ENCODE assay signal across 22 cellular contexts in the genomic region with DNA sequence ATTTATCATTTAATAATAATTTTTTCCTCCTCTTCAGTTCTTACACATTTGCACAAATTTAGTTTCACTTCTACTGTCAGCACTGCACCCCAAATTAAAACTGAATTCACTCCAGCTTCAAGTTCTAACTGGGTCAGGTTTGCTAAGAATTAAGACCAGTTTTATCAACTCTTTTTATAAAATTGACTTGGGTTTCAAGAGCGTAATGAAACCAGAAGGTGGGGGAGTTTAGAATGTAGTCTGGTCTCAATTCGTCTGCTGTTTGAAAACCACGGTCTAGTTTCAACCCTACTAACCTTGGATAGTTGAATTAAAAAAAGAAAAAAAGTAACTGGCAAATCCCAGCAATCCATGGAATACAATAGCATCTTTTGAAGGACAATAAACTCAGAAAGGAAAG. TPM values are rescaled to one million over a fixed set of nuclear protein-coding genes. Genes with fewer than 3 reads are reported as not detected.
DNase-seq lines count a peak whose midpoint lies in the region; ATAC-seq, FAIRE-seq and TF ChIP-seq lines count a peak whose summit lies in the region.
"Had no signal": no experiment of that assay in that cellular context is flagged by ENCODE, and none has a peak within 500 bp of the region (broad histone marks: within the 10 kb centered on the region; RNA-seq: fewer than 3 reads in every experiment).

No MANE protein-coding gene starts in this region.

- no peak for FAIRE-seq in GM12891 (lab: Jason Lieb, UNC)
- FAIRE-seq: GM12878, small intestine had no signal

- ATAC-seq in natural killer cell treated with Interleukin-12 subunit alpha and Interleukin-12 subunit beta and Interleukin-15 and Interleukin-18, amount 100 ng/mL, for 72 hours, result no peak
- ATAC-seq in natural killer cell, result no peak
- ATAC-seq in T-cell (replicated peaks in 1 of 4), result peak in 1 of 4 experiments; percentile 19
- peak; percentile 38 for ATAC-seq in activated naive CD8-positive, alpha-beta T cell treated with anti-CD3 and anti-CD28 coated beads, Interleukin-2, amount 50 U/mL, for 24 hours
- ATAC-seq in GM21423 (IDR thresholded peaks at IDR 0.05; ENCODE audit: unreplicated experiment), result no peak
- ATAC-seq: GM12878; SK-N-SH treated with all-trans-retinoic acid at 6 μM for 48 hours; stimulated activated naive B cell treated with anti-CD40 and anti-IgM and Interleukin-4, amounts not matched to agents 10 μg/mL and 1 μg/mL and 100 μg/mL, for 72 hours had no signal

- H3K4me3 Mint-ChIP-seq in natural killer cell treated with Interleukin-12 subunit alpha and Interleukin-12 subunit beta and Interleukin-15 and Interleukin-18, amount 100 ng/mL, for 72 hours, result peak overlapping the region; percentile 32
- H3K4me3 Mint-ChIP-seq in natural killer cell (no peak overlapping the region), T-cell (peak overlapping the region; percentile 53 to 77 (median 65))
- peak overlapping the region; percentile 61 for H3K4me3 Mint-ChIP-seq in activated naive CD8-positive, alpha-beta T cell treated with anti-CD3 and anti-CD28 coated beads, Interleukin-2, amount 50 U/mL, for 24 hours
- H3K4me3 Mint-ChIP-seq: stimulated activated naive B cell treated with anti-CD40 and anti-IgM and Interleukin-4, amounts not matched to agents 10 μg/mL and 1 μg/mL and 100 μg/mL, for 72 hours had no signal

- no peak for TF ChIP-seq POLR2A in GM12891 (IDR thresholded peaks at IDR 0.05; ENCODE audit: low read depth, low read length)

- H3K9me3 Mint-ChIP-seq in natural killer cell treated with Interleukin-12 subunit alpha and Interleukin-12 subunit beta and Interleukin-15 and Interleukin-18, amount 100 ng/mL, for 72 hours, result no peaks in the 10 kb centered on the region
- H3K9me3 Mint-ChIP-seq in natural killer cell (no peaks in the 10 kb centered on the region), T-cell (no peaks in the 10 kb centered on the region)
- no peaks in the 10 kb centered on the region for H3K9me3 Mint-ChIP-seq in activated naive CD8-positive, alpha-beta T cell treated with anti-CD3 and anti-CD28 coated beads, Interleukin-2, amount 50 U/mL, for 24 hours

- CTCF ChIA-PET in T-cell (lab: Charles Lee), result no interaction called here

- POLR2A ChIA-PET in T-cell (lab: Charles Lee), result interaction anchor here in 1 of 2 donors (1.1 kb wide), 1 partner anchor 669 kb away, joined by 3 read pairs; no protein-coding TSS in a partner anchor

- DNase-seq in natural killer cell treated with Interleukin-12 subunit alpha and Interleukin-12 subunit beta and Interleukin-15 and Interleukin-18, amount 100 ng/mL, for 72 hours (ENCODE audit: low spot score), result no peak
- DNase-seq in natural killer cell (no peak), T-cell (no peak), GM12891 (ENCODE audit: insufficient read length, low spot score) (no peak), MV-4-11 (lab: John Stamatoyannopoulos, UW) (no peak)
- no peak for DNase-seq in activated naive CD8-positive, alpha-beta T cell treated with anti-CD3 and anti-CD28 coated beads, Interleukin-2, amount 50 U/mL, for 24 hours
- DNase-seq: activated CD8-positive, alpha-beta memory T cell treated with anti-CD3 and anti-CD28 coated beads, Interleukin-2, amount 50 U/mL, for 4 hours; colonic mucosa; DND-41; KBM-7; NCI-H1694 treated with DMSO at 0.1 percent for 48 hours; NCI-H526 treated with DMSO at 0.1 percent for 48 hours; occipital lobe; small intestine; stimulated activated CD4-positive, alpha-beta T cell treated with anti-CD3 and anti-CD28 coated beads, Interleukin-2, amount 100 ng/mL, for 24 hours; stimulated activated naive B cell treated with anti-CD40 and anti-IgM and Interleukin-4, amounts not matched to agents 10 μg/mL and 1 μg/mL and 100 μg/mL, for 72 hours had no signal

- intact Hi-C loops in natural killer cell (cut with micrococcal nuclease), result no loop called here

- TF ChIP-seq CTCF in natural killer cell (IDR thresholded peaks at IDR 0.05), result no peak

- peaks cover under 1% of the 10 kb centered on the region for H3K36me3 Mint-ChIP-seq in natural killer cell treated with Interleukin-12 subunit alpha and Interleukin-12 subunit beta and Interleukin-15 and Interleukin-18, amount 100 ng/mL, for 72 hours
- H3K36me3 Mint-ChIP-seq in natural killer cell, result no peaks in the 10 kb centered on the region
- no peaks in the 10 kb centered on the region for H3K36me3 Mint-ChIP-seq in T-cell
- no peaks in the 10 kb centered on the region for H3K36me3 Mint-ChIP-seq in activated naive CD8-positive, alpha-beta T cell treated with anti-CD3 and anti-CD28 coated beads, Interleukin-2, amount 50 U/mL, for 24 hours (ENCODE audit: low read depth)
- H3K36me3 Mint-ChIP-seq: stimulated activated naive B cell treated with anti-CD40 and anti-IgM and Interleukin-4, amounts not matched to agents 10 μg/mL and 1 μg/mL and 100 μg/mL, for 72 hours had no signal

- H3K4me1 Mint-ChIP-seq in natural killer cell treated with Interleukin-12 subunit alpha and Interleukin-12 subunit beta and Interleukin-15 and Interleukin-18, amount 100 ng/mL, for 72 hours (ENCODE audit: low read depth in 2 of 2), result peaks cover 10 to 40% of the 10 kb centered on the region in 2 donors
- H3K4me1 Mint-ChIP-seq in natural killer cell, result peaks cover 0 to 11% of the 10 kb centered on the region in 2 donors
- H3K4me1 Mint-ChIP-seq in T-cell, result peaks cover 35 to 43% (median 39%) of the 10 kb centered on the region in 3 donors
- peaks cover 63% of the 10 kb centered on the region for H3K4me1 Mint-ChIP-seq in activated naive CD8-positive, alpha-beta T cell treated with anti-CD3 and anti-CD28 coated beads, Interleukin-2, amount 50 U/mL, for 24 hours

- H3K27ac Mint-ChIP-seq in natural killer cell treated with Interleukin-12 subunit alpha and Interleukin-12 subunit beta and Interleukin-15 and Interleukin-18, amount 100 ng/mL, for 72 hours, result peak overlapping the region; percentile 20 to 34
- H3K27ac Mint-ChIP-seq in natural killer cell (no peak overlapping the region), T-cell (peak overlapping the region; percentile 84 to 86)
- H3K27ac Mint-ChIP-seq in activated naive CD8-positive, alpha-beta T cell treated with anti-CD3 and anti-CD28 coated beads, Interleukin-2, amount 50 U/mL, for 24 hours, result peak overlapping the region; percentile 92
- H3K27ac Mint-ChIP-seq: stimulated activated naive B cell treated with anti-CD40 and anti-IgM and Interleukin-4, amounts not matched to agents 10 μg/mL and 1 μg/mL and 100 μg/mL, for 72 hours had no signal

- H3K27me3 Mint-ChIP-seq in natural killer cell treated with Interleukin-12 subunit alpha and Interleukin-12 subunit beta and Interleukin-15 and Interleukin-18, amount 100 ng/mL, for 72 hours, result peaks cover 0 to 6% of the 10 kb centered on the region in 2 donors
- H3K27me3 Mint-ChIP-seq in natural killer cell (ENCODE audit: low read depth in 2 of 2), result peaks cover 0 to 9% of the 10 kb centered on the region in 2 donors
- H3K27me3 Mint-ChIP-seq in T-cell, result no peaks in the 10 kb centered on the region
- H3K27me3 Mint-ChIP-seq in activated naive CD8-positive, alpha-beta T cell treated with anti-CD3 and anti-CD28 coated beads, Interleukin-2, amount 50 U/mL, for 24 hours, result no peaks in the 10 kb centered on the region

TF ChIP-seq in GM12891, 5 proteins besides CTCF, POLR2A, EP300 and RAD21:
- TF ChIP-seq PAX5 (IDR thresholded peaks at IDR 0.05; ENCODE audit: insufficient read depth, low read length, severe bottlenecking) (no peak), POU2F2 (IDR thresholded peaks at IDR 0.05; ENCODE audit: low read depth, low read length) (no peak), POLR2AphosphoS5 (IDR thresholded peaks at IDR 0.05; ENCODE audit: low read depth, low read length) (no peak), TAF1 (IDR thresholded peaks at IDR 0.05; ENCODE audit: low read depth, low read length) (no peak), SPI1 (IDR thresholded peaks at IDR 0.05; ENCODE audit: low read depth, low read length) (no peak)

RNA-seq across cellular contexts. Expression of a gene that starts 14.3 kb away (rescaled TPM):
- 10 to 100 TPM; 13.7 to 54.8 TPM for total RNA-seq in natural killer cell treated with Interleukin-12 subunit alpha and Interleukin-12 subunit beta and Interleukin-15 and Interleukin-18, amount 100 ng/mL, for 72 hours
- total RNA-seq in natural killer cell (1 to 10 TPM in 1 of 3 donors, under 1 TPM in 2; 0.31 to 2.3 (median 0.78) TPM), T-cell (10 to 100 TPM; 11.9 to 56.2 (median 14.8) TPM)
- polyA plus RNA-seq in GM12891 (2012; ENCODE audit: low read depth, missing spikeins), result not detected
- total RNA-seq: glomerular endothelial cell, GM12878, HT1080, myocyte, occipital lobe had no signal
- polyA plus RNA-seq: GM12878 had no signal

Comparison
In these comparisons a context has a peak if more than half of its experiments do, and no peak if none do; other contexts are left out.
1. H3K27ac Mint-ChIP-seq: peak in natural killer cell treated with Interleukin-12 subunit alpha and Interleukin-12 subunit beta and Interleukin-15 and Interleukin-18, amount 100 ng/mL, for 72 hours (2 of 2), T-cell (2 of 2) and activated naive CD8-positive, alpha-beta T cell treated with anti-CD3 and anti-CD28 coated beads, Interleukin-2, amount 50 U/mL, for 24 hours (single experiment); none in natural killer cell (0 of 2).